29 cellular contexts compared by ENCODE assay signal in genomic region chrX:77731821-77732419, GRCh38. TPM values are rescaled to one million over a fixed set of nuclear protein-coding genes. Genes with fewer than 3 reads are reported as not detected.
DNase-seq lines count a peak whose midpoint lies in the region; ATAC-seq, FAIRE-seq and TF ChIP-seq lines count a peak whose summit lies in the region.
"Had no signal": no experiment of that assay in that cellular context is flagged by ENCODE, and none has a peak within 500 bp of the region (broad histone marks: within the 10 kb centered on the region; RNA-seq: fewer than 3 reads in every experiment).

No MANE protein-coding gene starts in this region.

- peaks cover 17% of the 10 kb centered on the region for H3K4me1 Mint-ChIP-seq in Calu3 (ENCODE audit: low read depth, unreplicated experiment)
- peaks cover 25% of the 10 kb centered on the region for H3K4me1 Mint-ChIP-seq in activated T-helper 17 cell treated with anti-CD3 and anti-CD28 coated beads, Interleukin-2, amount 50 U/mL, for 72 hours

- no TSS peak for BruUV-seq in Calu3 (replicated peaks; lab: Mats Ljungman, UMichigan)
- no TSS peak for BruUV-seq in HepG2 (replicated peaks; lab: Mats Ljungman, UMichigan)

- no peak for TF ChIP-seq POLR2A in A549 (IDR thresholded peaks at IDR 0.05; ENCODE audit: low read length)
- TF ChIP-seq POLR2A in HepG2 (IDR thresholded peaks at IDR 0.05; ENCODE audit: insufficient read depth in 1 of 2, low read depth in 2 of 2, low read length in 2 of 2) = no peak

- no peak overlapping the region for H3K9ac ChIP-seq in HepG2 (ENCODE audit: insufficient read depth, low read depth, low read length)
- H3K9ac ChIP-seq: BLaER1 had no signal

- H3K4me2 ChIP-seq in A549 = no peak overlapping the region; the same call in 2 of the 3 replicates
- H3K4me2 ChIP-seq in HepG2 (ENCODE audit: low read depth, low read length) = peak overlapping the region; percentile 53
- H3K4me2 ChIP-seq: BLaER1 had no signal

- TF ChIP-seq CTCF in A549 (IDR thresholded peaks at IDR 0.05) (no peak), Calu3 (IDR thresholded peaks at IDR 0.05; ENCODE audit: unreplicated experiment) (no peak), HepG2 (CRISPR knock-in tag; IDR thresholded peaks at IDR 0.05) (peak; percentile 53)

- no peaks in the 10 kb centered on the region for H3K27me3 Mint-ChIP-seq in Calu3 (ENCODE audit: unreplicated experiment)
- H3K27me3 Mint-ChIP-seq in activated T-helper 17 cell treated with anti-CD3 and anti-CD28 coated beads, Interleukin-2, amount 50 U/mL, for 72 hours = no peaks in the 10 kb centered on the region

- H3K4me1 ChIP-seq in A549 (peaks cover 12% of the 10 kb centered on the region; the same call in 2 of the 3 replicates), HepG2 (ENCODE audit: insufficient read depth, low read length) (peaks cover 19% of the 10 kb centered on the region)
- H3K4me1 ChIP-seq: BLaER1, colonic mucosa, heart right ventricle, psoas muscle, thyroid gland had no signal

- no peak overlapping the region for H3K27ac Mint-ChIP-seq in Calu3 (ENCODE audit: unreplicated experiment)
- no peak overlapping the region for H3K27ac Mint-ChIP-seq in activated T-helper 17 cell treated with anti-CD3 and anti-CD28 coated beads, Interleukin-2, amount 50 U/mL, for 72 hours

- no peaks in the 10 kb centered on the region for H3K36me3 ChIP-seq in HepG2 (replicated peaks in 1 of 2; ENCODE audit: control insufficient read depth in 1 of 2, insufficient read depth in 2 of 2, low read length in 2 of 2)
- H3K36me3 ChIP-seq: BLaER1, colonic mucosa, heart right ventricle, thyroid gland had no signal

- WGBS in A549 (ENCODE audit: missing lambda C conversion rate) = 53% methylated on average over 4 of the region's 7 CpGs
- WGBS in HepG2 (ENCODE audit: low lambda C conversion rate) = 10% methylated on average over 3 of the region's 7 CpGs

- no peak for TF ChIP-seq EP300 in A549 (IDR thresholded peaks at IDR 0.05)
- no peak for TF ChIP-seq EP300 in HepG2 (IDR thresholded peaks at IDR 0.05; ENCODE audit: low read depth in 2 of 2, low read length in 2 of 2)
- no peak for TF ChIP-seq EP300 in HepG2 (CRISPR knock-in tag; IDR thresholded peaks at IDR 0.05; ENCODE audit: borderline replicate concordance)

- in situ Hi-C loops in HepG2 (cut with HindIII; ENCODE audit: extremely low pct_ligation_motif_present, low pct_unique_long_range_greater_than_20kb) = no loop called here
- in situ Hi-C loops in ACHN (cut with HindIII; ENCODE audit: low pct_ligation_motif_present, low pct_unique_long_range_greater_than_20kb, low sequenced_read_pairs) = no loop called here

- H3K9me3 ChIP-seq in A549 (no peaks in the 10 kb centered on the region), HepG2 (ENCODE audit: low read length) (no peaks in the 10 kb centered on the region)
- H3K9me3 ChIP-seq: colonic mucosa, psoas muscle, thyroid gland had no signal

- peaks cover 24% of the 10 kb centered on the region; the same call in 1 of the 2 replicates for H4K20me1 ChIP-seq in HepG2 (ENCODE audit: insufficient read depth, low read length)

- no peak overlapping the region for H3K4me3 ChIP-seq in A549
- H3K4me3 ChIP-seq in HepG2 (replicated peaks in 1 of 3; ENCODE audit: insufficient read depth in 1 of 3, low read depth in 2 of 3, low read length in 3 of 3) = no peak overlapping the region; a peak in 1 of 6 replicates
- H3K4me3 ChIP-seq: BLaER1, colonic mucosa, heart right ventricle, psoas muscle, SK-N-MC, thyroid gland had no signal

- peak; percentile 50 to 62; a peak in 5 of 6 replicates for ATAC-seq in A549
- ATAC-seq in activated T-helper 17 cell treated with anti-CD3 and anti-CD28 coated beads, Interleukin-2, amount 50 U/mL, for 72 hours (replicated peaks) = no peak
- peak; percentile 97 for ATAC-seq in HepG2
- ATAC-seq: esophagus mucosa, HCT116 had no signal

- no peak overlapping the region for H3K4me3 Mint-ChIP-seq in Calu3 (ENCODE audit: low read depth, unreplicated experiment)
- H3K4me3 Mint-ChIP-seq in activated T-helper 17 cell treated with anti-CD3 and anti-CD28 coated beads, Interleukin-2, amount 50 U/mL, for 72 hours = peak overlapping the region; percentile 9

- TF ChIP-seq RAD21 in A549 (conservative IDR thresholded peaks at IDR 0.05 in 1 of 2, IDR thresholded peaks at IDR 0.05 in 1 of 2) (no peak), HepG2 (CRISPR knock-in tag; IDR thresholded peaks at IDR 0.05) (no peak)

- no peak for FAIRE-seq in A549 (lab: Jason Lieb, UNC)
- FAIRE-seq in HepG2 (lab: Jason Lieb, UNC) = no peak
- FAIRE-seq: bronchial epithelial cell, GM18507 had no signal

- H3K9me3 Mint-ChIP-seq in Calu3 (ENCODE audit: low read depth, unreplicated experiment) = no peaks in the 10 kb centered on the region
- no peaks in the 10 kb centered on the region for H3K9me3 Mint-ChIP-seq in activated T-helper 17 cell treated with anti-CD3 and anti-CD28 coated beads, Interleukin-2, amount 50 U/mL, for 72 hours

- H3K27me3 ChIP-seq in HepG2 (ENCODE audit: control insufficient read depth in 1 of 2, insufficient read depth in 2 of 2, low read length in 2 of 2) = no peaks in the 10 kb centered on the region
- H3K27me3 ChIP-seq: colonic mucosa, heart right ventricle, thyroid gland had no signal

- POLR2A ChIA-PET in A549 (lab: Yijun Ruan, JAX) = no interaction called here
- POLR2A ChIA-PET in HepG2 (lab: Yijun Ruan, JAX) = no interaction called here

- intact Hi-C loops in Calu3 (cut with micrococcal nuclease; ENCODE audit: unreplicated experiment) (no loop called here), HepG2 (cut with micrococcal nuclease; ENCODE audit: unreplicated experiment) (loop anchor here (5.0 kb wide), 1 partner anchor 55 kb away; the partner anchor contains the start of gene ATRX)

- DNase-seq in A549 (ENCODE audit: low read depth in 1 of 2, low spot score in 1 of 2) (peak in 1 of 2 experiments; percentile 7), Calu3 (peak; percentile 0), HepG2 (ENCODE audit: low spot score) (peak; percentile 21), ACHN (no peak), CD1c-positive myeloid dendritic cell (ENCODE audit: extremely low spot score) (no peak), medulla oblongata (ENCODE audit: extremely low spot score) (no peak)
- DNase-seq: activated CD4-positive, alpha-beta T cell treated with anti-CD3 and anti-CD28 coated beads for 1 hour; activated CD8-positive, alpha-beta memory T cell treated with anti-CD3 and anti-CD28 coated beads for 24 hours; activated gamma-delta T cell treated with Interleukin-2 at 50 U/mL for 16 hours; activated T-cell treated with anti-CD3 and anti-CD28 coated beads, Interleukin-2, amount 50 U/mL, for 1 hour; amygdala; colonic mucosa; DND-41; foreskin fibroblast; Karpas-422; mammary epithelial cell; NCI-H446 treated with DMSO at 0.1 percent for 48 hours; NCI-H82; psoas muscle; thyroid gland had no signal

- H3K79me2 ChIP-seq in HepG2 (ENCODE audit: insufficient read depth, low read length) = peaks cover 56% of the 10 kb centered on the region

- CTCF ChIA-PET in A549 (lab: Yijun Ruan, JAX) (no interaction called here), Calu3 (lab: Charles Lee) (no interaction called here), HepG2 (lab: Yijun Ruan, JAX; ENCODE audit: low intra/inter-chr PET ratio, low total read pairs) (no interaction called here)

- no peaks in the 10 kb centered on the region for H3K36me3 Mint-ChIP-seq in Calu3 (ENCODE audit: insufficient read depth, unreplicated experiment)
- H3K36me3 Mint-ChIP-seq in activated T-helper 17 cell treated with anti-CD3 and anti-CD28 coated beads, Interleukin-2, amount 50 U/mL, for 72 hours (ENCODE audit: low read depth) = no peaks in the 10 kb centered on the region

- H3K27ac ChIP-seq in A549 = no peak overlapping the region
- H3K27ac ChIP-seq in HepG2 (ENCODE audit: extremely low read length, insufficient read depth, low read length) = no peak overlapping the region
- H3K27ac ChIP-seq: BLaER1, colonic mucosa, heart right ventricle, psoas muscle, RWPE1, SK-N-MC, thyroid gland had no signal

- H2AFZ ChIP-seq in HepG2 (ENCODE audit: low read length) = no peak overlapping the region

TF ChIP-seq in HepG2, 621 proteins besides CTCF, POLR2A, EP300 and RAD21 (continues in another document):
- TF ChIP-seq ZNF530 (CRISPR knock-in tag; IDR thresholded peaks at IDR 0.05; ENCODE audit: low read depth) = no peak
- TF ChIP-seq KAT8 (CRISPR knock-in tag; IDR thresholded peaks at IDR 0.05) = no peak

RNA-seq across cellular contexts. Expression of gene ATRX, which starts 54.1 kb away (rescaled TPM):
- polyA plus RNA-seq in A549 (2011; rRNA removed) (81.8 and 97.1 TPM in 2 replicates), A549 (2017; fragmentation: RNase III; extraction: RNeasy Plus Mini Kit Qiagen cat#74134 plus additional on column Dnase treatment) (34.1 to 35.2 TPM (median 34.7 TPM) in 3 replicates), HepG2 (2011; rRNA removed) (24.6 and 26.1 TPM in 2 replicates)
- 13.1 and 14.1 TPM in 2 replicates for polyA plus RNA-seq in A549 (2012; cell fraction: cytosol; rRNA removed)
- polyA plus RNA-seq in A549 (2012; cell fraction: nucleus; rRNA removed) = 17.8 and 24.8 TPM in 2 replicates
- polyA minus RNA-seq in A549 (2011; rRNA and poly(A)+ RNA removed) = 57.5 and 85.2 TPM in 2 replicates
- total RNA-seq in Calu3 (2022) (111 and 116 TPM in 2 replicates), HepG2 (2016; rRNA removed; fragmentation: Illumina TruSeq; extraction: Trizol) (44.5 and 55.4 TPM in 2 replicates)
- 10 to 100 TPM; 70.2 to 74.5 TPM for total RNA-seq in activated T-helper 17 cell treated with anti-CD3 and anti-CD28 coated beads, Interleukin-2, amount 50 U/mL, for 72 hours
- 17.8 and 22.4 TPM in 2 replicates for total RNA-seq in HepG2 (2016; cell fraction: cytosol; rRNA removed; fragmentation: Illumina TruSeq; extraction: Trizol; ENCODE audit: low read depth)
- total RNA-seq in HepG2 (2016; cell fraction: insoluble cytoplasmic fraction; rRNA removed; fragmentation: Illumina TruSeq; extraction: Trizol) = 42.1 and 53.4 TPM in 2 replicates
- total RNA-seq in HepG2 (2016; cell fraction: membrane; rRNA removed; fragmentation: Illumina TruSeq; extraction: Trizol) = 11.1 and 13.3 TPM in 2 replicates
- total RNA-seq in HepG2 (2016; cell fraction: nucleus; rRNA removed; fragmentation: Illumina TruSeq; extraction: Trizol) = 121 and 130 TPM in 2 replicates
- 10.4 and 14.7 TPM in 2 replicates for polyA plus RNA-seq in HepG2 (2011; cell fraction: cytosol; rRNA removed)
- polyA plus RNA-seq in HepG2 (2011; cell fraction: nucleus; rRNA removed) = 45.5 and 54.8 TPM in 2 replicates
- 29.1 and 30.5 TPM in 2 replicates for polyA plus RNA-seq in HepG2 (2012)
- polyA plus RNA-seq in HepG2 (2016; cell fraction: cytosol; fragmentation: Illumina TruSeq; extraction: Trizol; ENCODE audit: low read depth) = 0.52 and 0.85 TPM in 2 replicates
- 20.3 and 23.4 TPM in 2 replicates for polyA plus RNA-seq in HepG2 (2016; cell fraction: insoluble cytoplasmic fraction; fragmentation: Illumina TruSeq; extraction: Trizol; ENCODE audit: low read depth)
- 1.1 and 1.3 TPM in 2 replicates for polyA plus RNA-seq in HepG2 (2016; cell fraction: membrane; fragmentation: Illumina TruSeq; extraction: Trizol; ENCODE audit: low read depth)
- 46.4 and 57.8 TPM in 2 replicates for polyA plus RNA-seq in HepG2 (2016; cell fraction: nucleus; fragmentation: Illumina TruSeq; extraction: Trizol; ENCODE audit: insufficient read depth, low read depth)
- 17.6 and 63.4 TPM in 2 replicates for polyA minus RNA-seq in HepG2 (2011; rRNA and poly(A)+ RNA removed; ENCODE audit: low replicate concordance)
- 32.2 and 34.7 TPM in 2 replicates for polyA minus RNA-seq in HepG2 (2011; cell fraction: cytosol; rRNA and poly(A)+ RNA removed)
- polyA minus RNA-seq in HepG2 (2011; cell fraction: nucleus; rRNA and poly(A)+ RNA removed) = 227 and 238 TPM in 2 replicates

Comparison
In these comparisons a context has a peak if more than half of its experiments do, and no peak if none do; other contexts are left out.
1. DNase-seq: peak in Calu3 (single experiment) and HepG2 (single experiment); none in ACHN (single experiment), CD1c-positive myeloid dendritic cell (single experiment) and medulla oblongata (single experiment).
2. Of the 38 proteins assayed by ChIP-seq in both HepG2 and A549: peak only in HepG2: CTCF; only in A549: none; in both: none; in neither: 37.